In genomic region chr11:65377036-65377435, GRCh38 we compare ENCODE assay signal across 1 cellular context.
TF ChIP-seq lines count a peak whose summit lies in the region.

No MANE protein-coding gene starts in this region.

TF ChIP-seq in K562, 482 proteins besides CTCF, POLR2A, EP300 and RAD21:
- 0 out of 2 replicates have a peak, but pooled peaks have one; percentile 5 for TF ChIP-seq POLR2G (IDR thresholded peaks at IDR 0.05; ENCODE audit: low read depth, low read length)
- TF ChIP-seq ZNF444 (CRISPR knock-in tag; IDR thresholded peaks at IDR 0.05), result no peak
